Comparison of ENCODE assay signal across 12 cellular contexts in genomic region chr11:65895482-65895981, GRCh38. TPM values are rescaled to one million over a fixed set of nuclear protein-coding genes. Genes with fewer than 3 reads are reported as not detected.
A peak's percentile ranks its signal among the peaks of the same experiment; 100 is the strongest.
DNase-seq lines count a peak whose midpoint lies in the region; ATAC-seq and TF ChIP-seq lines count a peak whose summit lies in the region.
"Had no signal": no experiment of that assay in that cellular context is flagged by ENCODE, and none has a peak within 500 bp of the region (broad histone marks: within the 10 kb centered on the region; RNA-seq: fewer than 3 reads in every experiment).

No MANE protein-coding gene starts in this region.

- no peaks in the 10 kb centered on the region for H3K9me3 ChIP-seq in Panc1 (ENCODE audit: control insufficient read depth, insufficient read depth, low read depth, low read length)
- H3K9me3 ChIP-seq in mammary epithelial cell (replicated peaks; ENCODE audit: insufficient read depth, low read length), result no peaks in the 10 kb centered on the region
- H3K9me3 ChIP-seq: body of pancreas, heart left ventricle had no signal

- peak overlapping the region; percentile 82 to 89; a peak in 3 of 4 replicates for H3K4me3 ChIP-seq in Panc1 (ENCODE audit: low read depth in 2 of 2, low read length in 2 of 2)
- H3K4me3 ChIP-seq in mammary epithelial cell (replicated peaks in 1 of 3; ENCODE audit: insufficient read depth in 1 of 3, low read depth in 2 of 3, low read length in 3 of 3), result no peak overlapping the region
- H3K4me3 ChIP-seq: body of pancreas, heart left ventricle had no signal

- H3K27ac ChIP-seq in Panc1 (ENCODE audit: low read length), result peak overlapping the region; percentile 87
- H3K27ac ChIP-seq in mammary epithelial cell (ENCODE audit: insufficient read depth, low read depth, low read length), result peak overlapping the region; percentile 4
- H3K27ac ChIP-seq: body of pancreas had no signal

- H3K27ac Mint-ChIP-seq in activated naive CD4-positive, alpha-beta T cell treated with anti-CD3 and anti-CD28 coated beads for 36 hours, result peak overlapping the region; percentile 42
- peak overlapping the region; percentile 86 for H3K27ac Mint-ChIP-seq in stimulated activated effector memory CD8-positive, alpha-beta T cell treated with anti-CD3 and anti-CD28 coated beads, Interleukin-12 subunit alpha, Interleukin-12 subunit beta, amount 100 ng/mL, for 72 hours

- peaks cover 61% of the 10 kb centered on the region for H3K4me1 Mint-ChIP-seq in activated naive CD4-positive, alpha-beta T cell treated with anti-CD3 and anti-CD28 coated beads for 36 hours (ENCODE audit: low read depth)
- peaks cover 61% of the 10 kb centered on the region for H3K4me1 Mint-ChIP-seq in stimulated activated effector memory CD8-positive, alpha-beta T cell treated with anti-CD3 and anti-CD28 coated beads, Interleukin-12 subunit alpha, Interleukin-12 subunit beta, amount 100 ng/mL, for 72 hours

- peaks cover 87% of the 10 kb centered on the region for H3K79me2 ChIP-seq in mammary epithelial cell (ENCODE audit: insufficient read depth, low read length)

- H3K36me3 ChIP-seq in Panc1 (ENCODE audit: control insufficient read depth, insufficient read depth, low read length) (no peaks in the 10 kb centered on the region; the same call in 1 of the 2 replicates), mammary epithelial cell (ENCODE audit: insufficient read depth, low read length) (peaks cover 37% of the 10 kb centered on the region)
- H3K36me3 ChIP-seq: heart left ventricle had no signal

- H4K20me1 ChIP-seq in mammary epithelial cell (ENCODE audit: insufficient read depth, low read length), result peaks cover 13% of the 10 kb centered on the region

- POLR2A ChIA-PET in Panc1 (lab: Charles Lee), result interaction anchor here (0.6 to 4.4 kb wide), 5 partner anchors 16 to 379 kb away, joined by 3 to 37 read pairs (median 6); no protein-coding TSS in a partner anchor

- peaks cover 35% of the 10 kb centered on the region for H3K36me3 Mint-ChIP-seq in activated naive CD4-positive, alpha-beta T cell treated with anti-CD3 and anti-CD28 coated beads for 36 hours (ENCODE audit: low read depth)
- peaks cover 95% of the 10 kb centered on the region for H3K36me3 Mint-ChIP-seq in stimulated activated effector memory CD8-positive, alpha-beta T cell treated with anti-CD3 and anti-CD28 coated beads, Interleukin-12 subunit alpha, Interleukin-12 subunit beta, amount 100 ng/mL, for 72 hours

- no peaks in the 10 kb centered on the region for H3K9me3 Mint-ChIP-seq in activated naive CD4-positive, alpha-beta T cell treated with anti-CD3 and anti-CD28 coated beads for 36 hours
- H3K9me3 Mint-ChIP-seq in stimulated activated effector memory CD8-positive, alpha-beta T cell treated with anti-CD3 and anti-CD28 coated beads, Interleukin-12 subunit alpha, Interleukin-12 subunit beta, amount 100 ng/mL, for 72 hours, result no peaks in the 10 kb centered on the region

- CTCF ChIA-PET in activated naive CD4-positive, alpha-beta T cell treated with anti-CD3 and anti-CD28 coated beads for 36 hours (lab: Charles Lee), result interaction anchor here (6.8 kb wide), 1 partner anchor 11 kb away, joined by 52 read pairs; no protein-coding TSS in a partner anchor
- CTCF ChIA-PET in Panc1 (lab: Charles Lee) (interaction anchor here (0.6 kb wide), 1 partner anchor 219 kb away, joined by 4 read pairs; no protein-coding TSS in a partner anchor), mammary epithelial cell (lab: Charles Lee; ENCODE audit: low non-redundant PET) (interaction anchor here (0.6 kb wide), 1 partner anchor 416 kb away, joined by 5 read pairs; no protein-coding TSS in a partner anchor)

- no peak for ATAC-seq in Panc1
- no peak for ATAC-seq in stimulated activated effector memory CD8-positive, alpha-beta T cell treated with anti-CD3 and anti-CD28 coated beads, Interleukin-12 subunit alpha, Interleukin-12 subunit beta, amount 100 ng/mL, for 72 hours
- ATAC-seq: body of pancreas, heart left ventricle, left lobe of liver had no signal

- dilution Hi-C loops in mammary epithelial cell (cut with HindIII; ENCODE audit: low sequenced_read_pairs), result loop anchor here (5.0 kb wide), 1 partner anchor 33 kb away; the partner anchor contains the start of gene MUS81

- no peaks in the 10 kb centered on the region for H3K27me3 Mint-ChIP-seq in activated naive CD4-positive, alpha-beta T cell treated with anti-CD3 and anti-CD28 coated beads for 36 hours (ENCODE audit: low read depth)

- no peaks in the 10 kb centered on the region for H3K27me3 ChIP-seq in Panc1 (ENCODE audit: control insufficient read depth, insufficient read depth, low read length)
- no peaks in the 10 kb centered on the region for H3K27me3 ChIP-seq in mammary epithelial cell (ENCODE audit: insufficient read depth, low read length)

- in situ Hi-C loops in Panc1 (cut with HindIII; ENCODE audit: low pct_unique_long_range_greater_than_20kb, low sequenced_read_pairs) (no loop called here), mammary epithelial cell (cut with MboI; ENCODE audit: low sequenced_read_pairs in 2 of 2) (no loop called here)

- 63% methylated on average over 5 of the region's 5 CpGs for WGBS in mammary epithelial cell (ENCODE audit: low coverage, missing lambda C conversion rate)

- TF ChIP-seq CTCF in Panc1 (IDR thresholded peaks at IDR 0.05) (no peak), mammary epithelial cell (conservative IDR thresholded peaks at IDR 0.05 in 1 of 2, IDR thresholded peaks at IDR 0.05 in 1 of 2; ENCODE audit: extremely low read depth in 1 of 2, insufficient read depth in 1 of 2, low read depth in 1 of 2, low read length in 2 of 2) (no peak)

- no peak overlapping the region for H2AFZ ChIP-seq in mammary epithelial cell (ENCODE audit: low read depth, low read length)

- H3K4me3 Mint-ChIP-seq in activated naive CD4-positive, alpha-beta T cell treated with anti-CD3 and anti-CD28 coated beads for 36 hours, result no peak overlapping the region
- peak overlapping the region; percentile 78 for H3K4me3 Mint-ChIP-seq in stimulated activated effector memory CD8-positive, alpha-beta T cell treated with anti-CD3 and anti-CD28 coated beads, Interleukin-12 subunit alpha, Interleukin-12 subunit beta, amount 100 ng/mL, for 72 hours

- H3K9ac ChIP-seq in mammary epithelial cell (ENCODE audit: insufficient read depth, low read length), result peak overlapping the region; percentile 14

- H3K4me1 ChIP-seq in Panc1 (ENCODE audit: control insufficient read depth, insufficient read depth, low read length), result peaks cover 54% of the 10 kb centered on the region
- peaks cover 61% of the 10 kb centered on the region for H3K4me1 ChIP-seq in mammary epithelial cell (ENCODE audit: insufficient read depth, low read length)

- intact Hi-C loops in activated naive CD4-positive, alpha-beta T cell treated with anti-CD3 and anti-CD28 coated beads for 36 hours (cut with micrococcal nuclease), result loop anchor here (10.0 kb wide), 1 partner anchor 239 kb away; no protein-coding TSS in a partner anchor
- intact Hi-C loops in Panc1 (cut with micrococcal nuclease; ENCODE audit: unreplicated experiment) (no loop called here), mammary epithelial cell (cut with micrococcal nuclease) (no loop called here)

- H3K4me2 ChIP-seq in mammary epithelial cell (ENCODE audit: insufficient read depth, low read depth, low read length), result peak overlapping the region; percentile 88

- BruUV-seq in Panc1 (replicated peaks; lab: Mats Ljungman, UMichigan) (no TSS peak), mammary epithelial cell (replicated peaks; lab: Mats Ljungman, UMichigan) (no TSS peak)

- no peak for DNase-seq in activated naive CD4-positive, alpha-beta T cell treated with anti-CD3 and anti-CD28 coated beads for 36 hours
- DNase-seq in activated naive CD4-positive, alpha-beta T cell treated with Interleukin-2 at 50 U/mL for 16 hours, result no peak
- DNase-seq in Panc1 (ENCODE audit: low read depth, low spot score) (no peak), mammary epithelial cell (no peak), ureter (ENCODE audit: low spot score) (no peak), DMS53 (lab: John Stamatoyannopoulos, UW) (no peak), SK-N-DZ (ENCODE audit: low spot score) (no peak)
- no peak for DNase-seq in stimulated activated effector memory CD8-positive, alpha-beta T cell treated with anti-CD3 and anti-CD28 coated beads, Interleukin-12 subunit alpha, Interleukin-12 subunit beta, amount 100 ng/mL, for 72 hours (ENCODE audit: low spot score in 2 of 2)
- DNase-seq: body of pancreas, heart left ventricle, NCI-H2171 had no signal

RNA-seq across cellular contexts. Expression of gene FOSL1, which starts 4.7 kb away (rescaled TPM):
- 1 to 10 TPM; 8.2 TPM for total RNA-seq in activated naive CD4-positive, alpha-beta T cell treated with anti-CD3 and anti-CD28 coated beads for 36 hours
- total RNA-seq in Panc1 (2021; ENCODE audit: unreplicated experiment), result 186 TPM
- 149 TPM for polyA plus RNA-seq in Panc1 (2012; ENCODE audit: insufficient read length)
- total RNA-seq in mammary epithelial cell, result 100 to 1,000 TPM in 1 of 2 donors, 10 to 100 TPM in 1; 12.5 to 275 TPM
- polyA plus RNA-seq in mammary epithelial cell, result 31.6 TPM
- polyA minus RNA-seq in mammary epithelial cell, result 236 TPM
- total RNA-seq in ureter, result 4.5 TPM
- not detected in 2 replicates for polyA plus RNA-seq in SK-N-DZ (2014; cell fraction: cytosol; rRNA removed)
- not detected in 2 replicates for polyA plus RNA-seq in SK-N-DZ (2014; cell fraction: nucleus; rRNA removed)

RNA-seq across cellular contexts. Expression of gene CCDC85B, which starts 5.1 kb away (rescaled TPM):
- 10 to 100 TPM; 27.6 to 29.0 TPM for total RNA-seq in activated naive CD4-positive, alpha-beta T cell treated with anti-CD3 and anti-CD28 coated beads for 36 hours
- 85.4 TPM for total RNA-seq in Panc1 (2021; ENCODE audit: unreplicated experiment)
- 188 TPM for polyA plus RNA-seq in Panc1 (2012; ENCODE audit: insufficient read length)
- 10 to 100 TPM in 1 of 2 donors, 1 to 10 TPM in 1; 7.5 to 21.8 TPM for total RNA-seq in mammary epithelial cell
- polyA plus RNA-seq in mammary epithelial cell, result 12.0 TPM
- 1.3 TPM for polyA minus RNA-seq in mammary epithelial cell
- total RNA-seq in ureter, result 20.5 TPM
- polyA plus RNA-seq in SK-N-DZ (2014; cell fraction: cytosol; rRNA removed), result 23.0 and 33.6 TPM in 2 replicates
- 25.6 and 28.1 TPM in 2 replicates for polyA plus RNA-seq in SK-N-DZ (2014; cell fraction: nucleus; rRNA removed)

RNA-seq across cellular contexts. Expression of gene FIBP, which starts 7.3 kb away (rescaled TPM):
- 10 to 100 TPM; 83.1 to 86.6 TPM for total RNA-seq in activated naive CD4-positive, alpha-beta T cell treated with anti-CD3 and anti-CD28 coated beads for 36 hours
- 105 TPM for total RNA-seq in Panc1 (2021; ENCODE audit: unreplicated experiment)
- 154 TPM for polyA plus RNA-seq in Panc1 (2012; ENCODE audit: insufficient read length)
- 100 to 1,000 TPM in 1 of 2 donors, 10 to 100 TPM in 1; 84.1 to 125 TPM for total RNA-seq in mammary epithelial cell
- polyA plus RNA-seq in mammary epithelial cell, result 78.7 TPM
- 123 TPM for polyA minus RNA-seq in mammary epithelial cell
- total RNA-seq in ureter, result 60.2 TPM
- 115 and 152 TPM in 2 replicates for polyA plus RNA-seq in SK-N-DZ (2014; cell fraction: cytosol; rRNA removed)
- polyA plus RNA-seq in SK-N-DZ (2014; cell fraction: nucleus; rRNA removed), result 150 and 171 TPM in 2 replicates

RNA-seq across cellular contexts. Expression of gene CTSW, which starts 15.9 kb away (rescaled TPM):
- total RNA-seq in activated naive CD4-positive, alpha-beta T cell treated with anti-CD3 and anti-CD28 coated beads for 36 hours, result under 1 TPM; 0.91 to 0.95 TPM
- total RNA-seq in Panc1 (2021; ENCODE audit: unreplicated experiment) (not detected), mammary epithelial cell (not detected), ureter (5.7 TPM)
- polyA plus RNA-seq in Panc1 (2012; ENCODE audit: insufficient read length), result not detected
- 0.11 TPM for polyA plus RNA-seq in mammary epithelial cell
- polyA minus RNA-seq in mammary epithelial cell, result not detected
- polyA plus RNA-seq in SK-N-DZ (2014; cell fraction: cytosol; rRNA removed), result not detected in 2 replicates
- polyA plus RNA-seq in SK-N-DZ (2014; cell fraction: nucleus; rRNA removed), result not detected in 2 replicates

RNA-seq across cellular contexts. Expression of gene EFEMP2, which starts 22.9 kb away (rescaled TPM):
- 10 to 100 TPM; 10.1 to 11.5 TPM for total RNA-seq in activated naive CD4-positive, alpha-beta T cell treated with anti-CD3 and anti-CD28 coated beads for 36 hours
- total RNA-seq in Panc1 (2021; ENCODE audit: unreplicated experiment) (23.7 TPM), mammary epithelial cell (10 to 100 TPM in 1 of 2 donors, 1 to 10 TPM in 1; 7.5 to 10.7 TPM), ureter (60.0 TPM)
- 44.8 TPM for polyA plus RNA-seq in Panc1 (2012; ENCODE audit: insufficient read length)
- 2.4 TPM for polyA plus RNA-seq in mammary epithelial cell
- polyA minus RNA-seq in mammary epithelial cell, result not detected
- polyA plus RNA-seq in SK-N-DZ (2014; cell fraction: cytosol; rRNA removed), result 14.0 and 14.9 TPM in 2 replicates
- polyA plus RNA-seq in SK-N-DZ (2014; cell fraction: nucleus; rRNA removed), result 46.4 and 59.5 TPM in 2 replicates

Comparison
In these comparisons a context has a peak if more than half of its experiments do, and no peak if none do; other contexts are left out.
1. H3K4me3 ChIP-seq: peak in Panc1 (2 of 2); none in mammary epithelial cell (0 of 3).